Comparison of ENCODE assay signal across 18 cellular contexts in the genomic region with DNA sequence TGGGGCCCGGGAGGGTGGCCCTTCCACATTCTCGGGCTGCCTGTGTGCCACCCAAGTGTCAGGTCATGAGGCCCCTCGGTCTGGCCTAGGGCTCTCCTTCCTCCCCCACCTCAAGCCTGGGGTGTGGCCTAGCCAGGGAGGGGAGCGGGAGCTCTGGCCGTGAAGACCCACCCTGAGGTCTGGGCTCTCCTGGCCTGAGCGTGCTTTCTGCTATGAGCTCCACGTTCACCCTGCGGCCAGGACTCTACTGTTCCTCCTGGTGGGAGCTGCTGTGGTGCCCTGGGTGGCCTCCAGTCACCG.
"Had no signal": no experiment of that assay in that cellular context is flagged by ENCODE, and none has a peak within 500 bp of the region (broad histone marks: within the 10 kb centered on the region; RNA-seq: fewer than 3 reads in every experiment).

No MANE protein-coding gene starts in this region.

- ATAC-seq: activated T-helper 17 cell treated with anti-CD3 and anti-CD28 coated beads, Interleukin-2, amount 50 U/mL, for 72 hours; effector memory CD8-positive, alpha-beta T cell had no signal

- H3K36me3 ChIP-seq: sigmoid colon, thoracic aorta had no signal

- H3K27me3 Mint-ChIP-seq: activated T-helper 17 cell treated with anti-CD3 and anti-CD28 coated beads, Interleukin-2, amount 50 U/mL, for 72 hours; dendritic cell treated with granulocyte-macrophage colony-stimulating factor and Interleukin-4, amounts not matched to agents 40 ng/mL and 50 ng/mL, for 4 days; effector memory CD8-positive, alpha-beta T cell had no signal

- H3K4me3 Mint-ChIP-seq: activated T-helper 17 cell treated with anti-CD3 and anti-CD28 coated beads, Interleukin-2, amount 50 U/mL, for 72 hours; dendritic cell treated with granulocyte-macrophage colony-stimulating factor and Interleukin-4, amounts not matched to agents 40 ng/mL and 50 ng/mL, for 4 days; effector memory CD8-positive, alpha-beta T cell had no signal

- H3K27ac Mint-ChIP-seq: activated T-helper 17 cell treated with anti-CD3 and anti-CD28 coated beads, Interleukin-2, amount 50 U/mL, for 72 hours; dendritic cell treated with granulocyte-macrophage colony-stimulating factor and Interleukin-4, amounts not matched to agents 40 ng/mL and 50 ng/mL, for 4 days; nephron had no signal

- DNase-seq: activated CD4-positive, alpha-beta T cell treated with anti-CD3 and anti-CD28 coated beads for 1 hour; activated CD4-positive, alpha-beta T cell treated with anti-CD3 and anti-CD28 coated beads, Interleukin-2, amount 50 U/mL, for 4 hours; activated naive CD4-positive, alpha-beta T cell treated with Interleukin-2 at 50 U/mL for 16 hours; anterior cingulate cortex; effector memory CD8-positive, alpha-beta T cell; foreskin melanocyte; mesenchymal stem cell; sigmoid colon; stimulated activated CD4-positive, alpha-beta T cell treated with anti-CD3 and anti-CD28 coated beads, Interleukin-12 subunit alpha, Interleukin-12 subunit beta, amount 100 ng/mL, for 4 hours; stimulated activated CD4-positive, alpha-beta T cell treated with anti-CD3 and anti-CD28 coated beads, Interleukin-2, amount 100 ng/mL, for 24 hours; stomach; T-helper 1 cell; T1000 had no signal

- H3K27me3 ChIP-seq: sigmoid colon, stomach had no signal

- H3K27ac ChIP-seq: epithelial cell of prostate, sigmoid colon, stomach, thoracic aorta had no signal

- H3K9me3 Mint-ChIP-seq: activated T-helper 17 cell treated with anti-CD3 and anti-CD28 coated beads, Interleukin-2, amount 50 U/mL, for 72 hours; dendritic cell treated with granulocyte-macrophage colony-stimulating factor and Interleukin-4, amounts not matched to agents 40 ng/mL and 50 ng/mL, for 4 days; effector memory CD8-positive, alpha-beta T cell; nephron had no signal

- H3K9me3 ChIP-seq: sigmoid colon, stomach, thoracic aorta had no signal

- H3K4me3 ChIP-seq: sigmoid colon, stomach, thoracic aorta had no signal
